15 cellular contexts compared by ENCODE assay signal in genomic region chr3:46578973-46579755, GRCh38. TPM values are rescaled to one million over a fixed set of nuclear protein-coding genes. Genes with fewer than 3 reads are reported as not detected.
DNase-seq lines count a peak whose midpoint lies in the region; ATAC-seq and TF ChIP-seq lines count a peak whose summit lies in the region.
"Had no signal": no experiment of that assay in that cellular context is flagged by ENCODE, and none has a peak within 500 bp of the region (broad histone marks: within the 10 kb centered on the region; RNA-seq: fewer than 3 reads in every experiment).

No MANE protein-coding gene starts in this region.

- H3K27me3 Mint-ChIP-seq in endodermal cell (ENCODE audit: insufficient read depth) (no peaks in the 10 kb centered on the region), progenitor cell of endocrine pancreas (peaks cover 43% of the 10 kb centered on the region)
- H3K27me3 Mint-ChIP-seq: activated T-helper 17 cell treated with anti-CD3 and anti-CD28 coated beads, Interleukin-2, amount 50 U/mL, for 72 hours; CD4-positive, alpha-beta T cell had no signal

- H3K27ac Mint-ChIP-seq in endodermal cell (peak overlapping the region; percentile 100), progenitor cell of endocrine pancreas (peak overlapping the region; percentile 23)
- H3K27ac Mint-ChIP-seq: activated T-helper 17 cell treated with anti-CD3 and anti-CD28 coated beads, Interleukin-2, amount 50 U/mL, for 72 hours; CD4-positive, alpha-beta T cell; natural killer cell treated with Interleukin-12 subunit alpha and Interleukin-12 subunit beta and Interleukin-15 and Interleukin-18, amount 100 ng/mL, for 72 hours had no signal

- DNase-seq in HT-29 (ENCODE audit: low spot score) = peak; percentile 65
- DNase-seq in NCI-H146 (lab: John Stamatoyannopoulos, UW) = peak; percentile 70
- DNase-seq in endodermal cell = no peak
- DNase-seq in progenitor cell of endocrine pancreas (ENCODE audit: low spot score, unreplicated experiment) = no peak
- DNase-seq in NCI-H2171 (lab: John Stamatoyannopoulos, UW) = no peak
- DNase-seq in HuH-7 (ENCODE audit: low spot score) = no peak
- DNase-seq: CD4-positive, alpha-beta T cell; effector memory CD4-positive, alpha-beta T cell; substantia nigra had no signal

- H3K4me3 Mint-ChIP-seq in endodermal cell (peak overlapping the region; percentile 97), progenitor cell of endocrine pancreas (ENCODE audit: low read depth) (no peak overlapping the region)
- H3K4me3 Mint-ChIP-seq: activated T-helper 17 cell treated with anti-CD3 and anti-CD28 coated beads, Interleukin-2, amount 50 U/mL, for 72 hours; CD4-positive, alpha-beta T cell; natural killer cell treated with Interleukin-12 subunit alpha and Interleukin-12 subunit beta and Interleukin-15 and Interleukin-18, amount 100 ng/mL, for 72 hours had no signal

- no peak for ATAC-seq in GM18861 (IDR thresholded peaks at IDR 0.05; ENCODE audit: unreplicated experiment)
- ATAC-seq: activated T-helper 17 cell treated with anti-CD3 and anti-CD28 coated beads, Interleukin-2, amount 50 U/mL, for 72 hours; gastroesophageal sphincter; natural killer cell treated with Interleukin-12 subunit alpha and Interleukin-12 subunit beta and Interleukin-15 and Interleukin-18, amount 100 ng/mL, for 72 hours had no signal

- TF ChIP-seq CTCF in endodermal cell (conservative IDR thresholded peaks at IDR 0.05) = no peak
- TF ChIP-seq CTCF in progenitor cell of endocrine pancreas (IDR thresholded peaks at IDR 0.05; ENCODE audit: unreplicated experiment) = no peak

- H3K4me3 ChIP-seq in endodermal cell (ENCODE audit: low read length) = peak overlapping the region; percentile 99
- H3K4me3 ChIP-seq: gastroesophageal sphincter had no signal

- H3K36me3 ChIP-seq in endodermal cell (ENCODE audit: control insufficient read depth, insufficient read depth, low read length) = peaks cover 54% of the 10 kb centered on the region
- H3K36me3 ChIP-seq: gastroesophageal sphincter had no signal

- peaks cover 12% of the 10 kb centered on the region for H3K9me3 ChIP-seq in endodermal cell (ENCODE audit: control insufficient read depth, low read length)
- H3K9me3 ChIP-seq: gastroesophageal sphincter had no signal

- H3K9ac ChIP-seq in endodermal cell (ENCODE audit: extremely low read depth, low read length, poor library complexity, severe bottlenecking) = peak overlapping the region; percentile 99

- no peak overlapping the region for H3K27ac ChIP-seq in endodermal cell (ENCODE audit: low read depth, low read length)
- H3K27ac ChIP-seq: gastroesophageal sphincter had no signal

- H3K27me3 ChIP-seq in endodermal cell (ENCODE audit: control insufficient read depth, insufficient read depth, low read length, poor library complexity, severe bottlenecking) = no peaks in the 10 kb centered on the region

- H3K4me1 ChIP-seq in endodermal cell (ENCODE audit: control insufficient read depth, insufficient read depth, low read length) = peaks cover 7% of the 10 kb centered on the region

- H3K36me3 Mint-ChIP-seq in endodermal cell (ENCODE audit: low read depth) = peaks cover 62% of the 10 kb centered on the region
- no peaks in the 10 kb centered on the region for H3K36me3 Mint-ChIP-seq in progenitor cell of endocrine pancreas (ENCODE audit: insufficient read depth)
- H3K36me3 Mint-ChIP-seq: natural killer cell treated with Interleukin-12 subunit alpha and Interleukin-12 subunit beta and Interleukin-15 and Interleukin-18, amount 100 ng/mL, for 72 hours had no signal

- H3K9me3 Mint-ChIP-seq in endodermal cell = peaks cover 2% of the 10 kb centered on the region
- H3K9me3 Mint-ChIP-seq in progenitor cell of endocrine pancreas (ENCODE audit: low read depth) = no peaks in the 10 kb centered on the region
- H3K9me3 Mint-ChIP-seq: activated T-helper 17 cell treated with anti-CD3 and anti-CD28 coated beads, Interleukin-2, amount 50 U/mL, for 72 hours; CD4-positive, alpha-beta T cell; natural killer cell treated with Interleukin-12 subunit alpha and Interleukin-12 subunit beta and Interleukin-15 and Interleukin-18, amount 100 ng/mL, for 72 hours had no signal

- 9 to 23% methylated on average over 9 to 10 of the region's 10 CpGs for WGBS in endodermal cell (ENCODE audit: insufficient coverage in 1 of 2, insufficient read length in 1 of 2), 2 experiments

- H3K4me1 Mint-ChIP-seq in endodermal cell (peaks cover 49% of the 10 kb centered on the region), progenitor cell of endocrine pancreas (ENCODE audit: low read depth) (peaks cover 46% of the 10 kb centered on the region)
- H3K4me1 Mint-ChIP-seq: activated T-helper 17 cell treated with anti-CD3 and anti-CD28 coated beads, Interleukin-2, amount 50 U/mL, for 72 hours had no signal

RNA-seq across cellular contexts. Expression of gene LRRC2, which starts 13.1 kb away (rescaled TPM):
- 0.52 and 0.84 TPM in 2 replicates for total RNA-seq in HT-29 (2014; rRNA removed; shearing (Covaris generic))
- total RNA-seq in endodermal cell (10 to 100 TPM in 1 of 2 donors, 1 to 10 TPM in 1; 8.9 to 10.2 TPM), progenitor cell of endocrine pancreas (not detected in 2 replicates)
- polyA plus RNA-seq in endodermal cell (2013, experiment 1 of 2) = 1.1 TPM
- polyA plus RNA-seq in endodermal cell (2013, experiment 2 of 2) = 0.70 TPM
- total RNA-seq: activated T-helper 17 cell treated with anti-CD3 and anti-CD28 coated beads, Interleukin-2, amount 50 U/mL, for 72 hours; natural killer cell treated with Interleukin-12 subunit alpha and Interleukin-12 subunit beta and Interleukin-15 and Interleukin-18, amount 100 ng/mL, for 72 hours had no signal

RNA-seq across cellular contexts. Expression of gene FAM240A, which starts 33.2 kb away (rescaled TPM):
- total RNA-seq in HT-29 (2014; rRNA removed; shearing (Covaris generic)) = not detected in 2 replicates
- not detected for total RNA-seq in endodermal cell
- not detected for polyA plus RNA-seq in endodermal cell (2013, experiment 1 of 2)
- not detected for polyA plus RNA-seq in endodermal cell (2013, experiment 2 of 2)
- not detected in 2 replicates for total RNA-seq in progenitor cell of endocrine pancreas
- total RNA-seq: activated T-helper 17 cell treated with anti-CD3 and anti-CD28 coated beads, Interleukin-2, amount 50 U/mL, for 72 hours; CD4-positive, alpha-beta T cell; gastroesophageal sphincter; natural killer cell treated with Interleukin-12 subunit alpha and Interleukin-12 subunit beta and Interleukin-15 and Interleukin-18, amount 100 ng/mL, for 72 hours; OCI-LY7; skeletal muscle tissue had no signal

Comparison
In these comparisons a context has a peak if more than half of its experiments do, and no peak if none do; other contexts are left out.
1. DNase-seq: peak in HT-29 (single experiment) and NCI-H146 (single experiment); none in endodermal cell (single experiment), progenitor cell of endocrine pancreas (single experiment), NCI-H2171 (single experiment) and HuH-7 (single experiment).